Comparison of ENCODE assay signal across 18 cellular contexts in the genomic region with DNA sequence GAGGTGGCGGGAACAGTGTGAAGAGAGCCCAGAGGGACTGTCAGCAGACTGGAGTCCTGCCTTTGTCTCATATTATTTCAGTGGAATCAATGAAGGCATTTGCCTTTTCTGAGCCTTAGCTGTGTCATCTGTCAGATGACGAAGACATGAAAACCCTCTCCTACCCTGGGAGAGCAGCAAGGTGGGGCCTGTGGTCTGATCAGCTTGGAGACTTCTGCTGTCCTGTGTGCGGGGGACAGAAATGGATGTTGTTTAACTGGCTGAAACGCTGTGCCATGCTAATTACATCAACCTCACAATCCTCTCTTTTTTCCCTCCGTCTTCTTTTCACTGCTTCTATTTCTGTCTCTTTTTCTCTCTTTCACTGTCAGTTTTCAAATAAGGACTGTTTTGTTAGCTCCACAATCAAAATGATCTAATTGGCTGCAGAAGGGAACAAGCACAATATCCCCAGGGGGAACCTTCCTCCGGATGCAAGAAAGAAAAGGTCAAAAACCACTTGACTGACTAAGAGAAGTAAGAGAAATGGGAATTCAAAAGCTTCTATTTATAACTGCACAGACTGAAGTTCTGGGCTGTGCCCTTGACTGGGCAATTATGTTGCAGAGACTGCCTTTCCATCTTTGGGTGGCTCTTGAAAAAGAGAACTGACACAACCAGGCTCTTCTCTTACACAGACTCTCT.
DNase-seq lines count a peak whose midpoint lies in the region; ATAC-seq, FAIRE-seq and TF ChIP-seq lines count a peak whose summit lies in the region.
"Had no signal": no experiment of that assay in that cellular context is flagged by ENCODE, and none has a peak within 500 bp of the region (broad histone marks: within the 10 kb centered on the region; RNA-seq: fewer than 3 reads in every experiment).

No MANE protein-coding gene starts in this region.

- H3K27me3 ChIP-seq in HepG2 (ENCODE audit: control insufficient read depth in 1 of 2, insufficient read depth in 2 of 2, low read length in 2 of 2) (0 out of 5 replicates have a peak, but pooled peaks cover 1 to 3% of the 10 kb centered on the region in 2 experiments), right lobe of liver (no peaks in the 10 kb centered on the region), breast epithelium (no peaks in the 10 kb centered on the region)
- H3K27me3 ChIP-seq: neutrophil, SJSA1 had no signal

- H2AFZ ChIP-seq in HepG2 (ENCODE audit: low read length): no peak overlapping the region

- no peaks in the 10 kb centered on the region for H3K79me2 ChIP-seq in HepG2 (ENCODE audit: insufficient read depth, low read length)

- in situ Hi-C loops in HepG2 (cut with HindIII; ENCODE audit: extremely low pct_ligation_motif_present, low pct_unique_long_range_greater_than_20kb): no loop called here
- in situ Hi-C loops in astrocyte of the spinal cord (cut with HindIII; ENCODE audit: low sequenced_read_pairs): no loop called here

- no peak for ATAC-seq in HepG2
- ATAC-seq in right lobe of liver: no peak
- ATAC-seq: esophagus mucosa, lower lobe of right lung had no signal

- TF ChIP-seq CTCF in HepG2 (CRISPR knock-in tag; IDR thresholded peaks at IDR 0.05): no peak
- TF ChIP-seq CTCF in right lobe of liver (IDR thresholded peaks at IDR 0.05): no peak
- no peak for TF ChIP-seq CTCF in astrocyte of the spinal cord (IDR thresholded peaks at IDR 0.05; ENCODE audit: low read depth, low read length)
- TF ChIP-seq CTCF in breast epithelium (IDR thresholded peaks at IDR 0.05): no peak

- 14% methylated on average over 6 of the region's 6 CpGs for WGBS in HepG2 (ENCODE audit: low lambda C conversion rate)
- 49% methylated on average over 6 of the region's 6 CpGs for WGBS in right lobe of liver (ENCODE audit: insufficient coverage, low coverage, low lambda C conversion rate, missing lambda C conversion rate)

- no TSS peak for BruUV-seq in HepG2 (replicated peaks; lab: Mats Ljungman, UMichigan)

- TF ChIP-seq POLR2A in HepG2 (IDR thresholded peaks at IDR 0.05; ENCODE audit: insufficient read depth in 1 of 2, low read depth in 2 of 2, low read length in 2 of 2) (no peak), right lobe of liver (IDR thresholded peaks at IDR 0.05) (no peak), breast epithelium (IDR thresholded peaks at IDR 0.05) (no peak)

- no peak for TF ChIP-seq RAD21 in HepG2 (CRISPR knock-in tag; IDR thresholded peaks at IDR 0.05)

- no peak for TF ChIP-seq EP300 in HepG2 (IDR thresholded peaks at IDR 0.05; ENCODE audit: low read depth in 2 of 2, low read length in 2 of 2)
- no peak for TF ChIP-seq EP300 in HepG2 (CRISPR knock-in tag; IDR thresholded peaks at IDR 0.05; ENCODE audit: borderline replicate concordance)

- H3K9me3 ChIP-seq in HepG2 (ENCODE audit: low read length) (no peaks in the 10 kb centered on the region), right lobe of liver (no peaks in the 10 kb centered on the region), breast epithelium (no peaks in the 10 kb centered on the region)
- H3K9me3 ChIP-seq: lower lobe of right lung, neutrophil, SJSA1 had no signal

- FAIRE-seq in HepG2 (lab: Jason Lieb, UNC): no peak
- FAIRE-seq: A204.1, colon, small intestine had no signal

- H3K4me3 ChIP-seq in HepG2 (replicated peaks in 1 of 3; ENCODE audit: insufficient read depth in 1 of 3, low read depth in 2 of 3, low read length in 3 of 3) (no peak overlapping the region), right lobe of liver (no peak overlapping the region), astrocyte of the spinal cord (ENCODE audit: low read depth, low read length) (no peak overlapping the region), breast epithelium (no peak overlapping the region)
- H3K4me3 ChIP-seq: lower lobe of right lung, SJSA1 had no signal

- intact Hi-C loops in HepG2 (cut with micrococcal nuclease; ENCODE audit: unreplicated experiment) (no loop called here), right lobe of liver (cut with DNase I) (no loop called here), breast epithelium (cut with DNase I; ENCODE audit: low total_unique reads) (no loop called here)

- no peak overlapping the region for H3K9ac ChIP-seq in HepG2 (ENCODE audit: insufficient read depth, low read depth, low read length)

- POLR2A ChIA-PET in HepG2 (lab: Yijun Ruan, JAX): no interaction called here

- no peaks in the 10 kb centered on the region for H4K20me1 ChIP-seq in HepG2 (ENCODE audit: insufficient read depth, low read length)

- CTCF ChIA-PET in HepG2 (lab: Yijun Ruan, JAX; ENCODE audit: low intra/inter-chr PET ratio, low total read pairs): no interaction called here

- H3K27ac ChIP-seq in HepG2 (ENCODE audit: extremely low read length, insufficient read depth, low read length): no peak overlapping the region
- H3K27ac ChIP-seq in right lobe of liver: no peak overlapping the region
- no peak overlapping the region for H3K27ac ChIP-seq in breast epithelium
- H3K27ac ChIP-seq: lower lobe of right lung, neutrophil, SJSA1 had no signal

- H3K4me1 ChIP-seq in HepG2 (ENCODE audit: insufficient read depth, low read length) (no peaks in the 10 kb centered on the region), right lobe of liver (no peaks in the 10 kb centered on the region), breast epithelium (no peaks in the 10 kb centered on the region)
- H3K4me1 ChIP-seq: lower lobe of right lung had no signal

- DNase-seq in HepG2 (ENCODE audit: low spot score) (no peak), right lobe of liver (no peak), astrocyte of the spinal cord (ENCODE audit: low read depth, low spot score) (peak; percentile 32), inferior parietal cortex (ENCODE audit: extremely low spot score) (peak; percentile 29), NCI-H2029 (lab: John Stamatoyannopoulos, UW) (no peak), breast epithelium (ENCODE audit: low spot score in 2 of 2) (no peak), NCI-H2029 treated with DMSO at 0.1 percent for 48 hours (lab: John Stamatoyannopoulos, UW) (no peak)
- DNase-seq in activated CD4-positive, CD25-positive, alpha-beta regulatory T cell (lab: John Stamatoyannopoulos, UW): no peak
- DNase-seq: Calu3, H9, lower lobe of right lung, NCI-H2081 treated with DMSO at 0.1 percent for 48 hours, small intestine had no signal

- no peaks in the 10 kb centered on the region for H3K36me3 ChIP-seq in HepG2 (replicated peaks in 1 of 2; ENCODE audit: control insufficient read depth in 1 of 2, insufficient read depth in 2 of 2, low read length in 2 of 2)
- no peaks in the 10 kb centered on the region for H3K36me3 ChIP-seq in right lobe of liver
- no peaks in the 10 kb centered on the region for H3K36me3 ChIP-seq in breast epithelium
- H3K36me3 ChIP-seq: lower lobe of right lung, neutrophil, SJSA1 had no signal

- H3K4me2 ChIP-seq in HepG2 (ENCODE audit: low read depth, low read length): no peak overlapping the region

TF ChIP-seq in HepG2, 621 proteins besides CTCF, POLR2A, EP300 and RAD21:
- TF ChIP-seq CREB1 (IDR thresholded peaks at IDR 0.05) (peak; percentile 25; the same call in 1 of the 2 replicates), CREB1 (CRISPR knock-in tag; IDR thresholded peaks at IDR 0.05) (no peak), ZNF136 (CRISPR knock-in tag; IDR thresholded peaks at IDR 0.05; ENCODE audit: low read depth) (no peak)

Comparison
In these comparisons a context has a peak if more than half of its experiments do, and no peak if none do; other contexts are left out.
1. DNase-seq: peak in astrocyte of the spinal cord (single experiment) and inferior parietal cortex (single experiment); none in HepG2 (single experiment), right lobe of liver (0 of 3), NCI-H2029 (single experiment), breast epithelium (0 of 2), NCI-H2029 treated with DMSO at 0.1 percent for 48 hours (single experiment) and activated CD4-positive, CD25-positive, alpha-beta regulatory T cell (0 of 4).